In genomic region chr4:139234258-139234657, GRCh38 we compare ENCODE assay signal across 18 cellular contexts. TPM values are rescaled to one million over a fixed set of nuclear protein-coding genes. Genes with fewer than 3 reads are reported as not detected.
"Had no signal": no experiment of that assay in that cellular context is flagged by ENCODE, and none has a peak within 500 bp of the region (broad histone marks: within the 10 kb centered on the region; RNA-seq: fewer than 3 reads in every experiment).

No MANE protein-coding gene starts in this region.

- H3K36me3 ChIP-seq: brain microvascular endothelial cell, esophagus squamous epithelium, pancreas had no signal

- H3K4me3 ChIP-seq: coronary artery, esophagus squamous epithelium, pancreas had no signal

- ATAC-seq: activated T-cell treated with anti-CD3 and anti-CD28 coated beads, Interleukin-2, amount 50 U/mL, for 72 hours; foreskin keratinocyte; pancreas; stimulated activated memory B cell treated with anti-CD40 and anti-IgM and Interleukin-4, amounts not matched to agents 10 μg/mL and 1 μg/mL and 100 μg/mL, for 72 hours; T-helper 17 cell had no signal

- DNase-seq: activated CD4-positive, alpha-beta T cell treated with anti-CD3 and anti-CD28 coated beads, Interleukin-2, amount 10 ng/mL, durations not matched to agents 24 days and 14 days; activated CD4-positive, CD25-positive, alpha-beta regulatory T cell; activated CD8-positive, alpha-beta memory T cell treated with anti-CD3 and anti-CD28 coated beads, Interleukin-2, amount 50 U/mL, for 48 hours; activated naive CD8-positive, alpha-beta T cell treated with anti-CD3 and anti-CD28 coated beads for 36 hours; activated T-cell treated with anti-CD3 and anti-CD28 coated beads, Interleukin-2, amount 50 U/mL, for 72 hours; brain microvascular endothelial cell; effector CD4-positive, alpha-beta T cell; esophagus squamous epithelium; foreskin keratinocyte; head of caudate nucleus; immature natural killer cell; mesendoderm; pancreas; stimulated activated CD4-positive, alpha-beta T cell treated with anti-CD3 and anti-CD28 coated beads, Interleukin-2, amount 100 ng/mL, for 48 hours; T-helper 17 cell had no signal

- H3K4me1 Mint-ChIP-seq: activated CD4-positive, alpha-beta T cell treated with anti-CD3 and anti-CD28 coated beads, Interleukin-2, amount 10 ng/mL, durations not matched to agents 24 days and 14 days; activated naive CD8-positive, alpha-beta T cell treated with anti-CD3 and anti-CD28 coated beads for 36 hours; central memory CD8-positive, alpha-beta T cell had no signal

- H3K27ac Mint-ChIP-seq: activated CD4-positive, alpha-beta T cell treated with anti-CD3 and anti-CD28 coated beads, Interleukin-2, amount 10 ng/mL, durations not matched to agents 24 days and 14 days; activated naive CD8-positive, alpha-beta T cell treated with anti-CD3 and anti-CD28 coated beads for 36 hours; activated T-cell treated with anti-CD3 and anti-CD28 coated beads, Interleukin-2, amount 50 U/mL, for 72 hours; stimulated activated memory B cell treated with anti-CD40 and anti-IgM and Interleukin-4, amounts not matched to agents 10 μg/mL and 1 μg/mL and 100 μg/mL, for 72 hours; T-helper 17 cell had no signal

- H3K4me3 Mint-ChIP-seq: activated CD4-positive, alpha-beta T cell treated with anti-CD3 and anti-CD28 coated beads, Interleukin-2, amount 10 ng/mL, durations not matched to agents 24 days and 14 days; activated naive CD8-positive, alpha-beta T cell treated with anti-CD3 and anti-CD28 coated beads for 36 hours; activated T-cell treated with anti-CD3 and anti-CD28 coated beads, Interleukin-2, amount 50 U/mL, for 72 hours; central memory CD8-positive, alpha-beta T cell; immature natural killer cell; stimulated activated memory B cell treated with anti-CD40 and anti-IgM and Interleukin-4, amounts not matched to agents 10 μg/mL and 1 μg/mL and 100 μg/mL, for 72 hours; T-helper 17 cell had no signal

- H3K27me3 ChIP-seq: brain microvascular endothelial cell, esophagus squamous epithelium, foreskin keratinocyte, pancreas had no signal

- H3K4me1 ChIP-seq: esophagus squamous epithelium, foreskin keratinocyte, pancreas had no signal

- H3K36me3 Mint-ChIP-seq: activated naive CD8-positive, alpha-beta T cell treated with anti-CD3 and anti-CD28 coated beads for 36 hours; immature natural killer cell; stimulated activated memory B cell treated with anti-CD40 and anti-IgM and Interleukin-4, amounts not matched to agents 10 μg/mL and 1 μg/mL and 100 μg/mL, for 72 hours had no signal

- H3K27ac ChIP-seq: brain microvascular endothelial cell, coronary artery, esophagus squamous epithelium, foreskin keratinocyte, pancreas had no signal

- H3K27me3 Mint-ChIP-seq: activated naive CD8-positive, alpha-beta T cell treated with anti-CD3 and anti-CD28 coated beads for 36 hours; central memory CD8-positive, alpha-beta T cell; stimulated activated memory B cell treated with anti-CD40 and anti-IgM and Interleukin-4, amounts not matched to agents 10 μg/mL and 1 μg/mL and 100 μg/mL, for 72 hours; T-helper 17 cell had no signal

- H3K9me3 ChIP-seq: pancreas had no signal

- H3K9me3 Mint-ChIP-seq: central memory CD8-positive, alpha-beta T cell; immature natural killer cell had no signal

RNA-seq across cellular contexts. Expression of gene MGARP, which starts 45.8 kb away (rescaled TPM):
- total RNA-seq: activated T-cell treated with anti-CD3 and anti-CD28 coated beads, Interleukin-2, amount 50 U/mL, for 72 hours; T-helper 17 cell had no signal
